Comparison of ENCODE assay signal across 17 cellular contexts in genomic region chr6:1929931-1930330, GRCh38.
"Had no signal": no experiment of that assay in that cellular context is flagged by ENCODE, and none has a peak within 500 bp of the region (broad histone marks: within the 10 kb centered on the region; RNA-seq: fewer than 3 reads in every experiment).

No MANE protein-coding gene starts in this region.

- H3K27ac ChIP-seq: gastrocnemius medialis, heart right ventricle, pancreas, spleen, testis, upper lobe of left lung, uterus had no signal

- H3K4me3 ChIP-seq: gastrocnemius medialis, heart right ventricle, pancreas, spleen, testis, upper lobe of left lung, uterus had no signal

- H3K9me3 ChIP-seq: gastrocnemius medialis, pancreas, testis, upper lobe of left lung, uterus had no signal

- H3K27me3 ChIP-seq: gastrocnemius medialis, heart right ventricle, pancreas, spleen, testis, upper lobe of left lung, uterus had no signal

- H3K36me3 ChIP-seq: gastrocnemius medialis, heart right ventricle, pancreas, upper lobe of left lung, uterus had no signal

- DNase-seq: effector memory CD4-positive, alpha-beta T cell; gastrocnemius medialis; heart right ventricle; hypothalamus; kidney glomerular epithelial cell; natural killer cell; pancreas; right cardiac atrium; spleen; stimulated activated CD4-positive, alpha-beta T cell treated with anti-CD3 and anti-CD28 coated beads, Interleukin-15, amount 100 ng/mL, for 24 hours; stimulated activated CD4-positive, alpha-beta T cell treated with anti-CD3 and anti-CD28 coated beads, Interleukin-1b, Interleukin-23, amount 100 ng/mL, for 48 hours; stimulated activated CD4-positive, alpha-beta T cell treated with anti-CD3 and anti-CD28 coated beads, Interleukin-4, amount 100 ng/mL, for 24 hours; testis; upper lobe of left lung; uterus had no signal

- H3K4me1 ChIP-seq: gastrocnemius medialis, heart right ventricle, pancreas, spleen, testis, upper lobe of left lung, uterus had no signal

- ATAC-seq: esophagus mucosa; gastrocnemius medialis; heart right ventricle; natural killer cell; pancreas; right cardiac atrium; stimulated activated memory B cell treated with anti-CD40 and anti-IgM and Interleukin-4, amounts not matched to agents 10 μg/mL and 1 μg/mL and 100 μg/mL, for 72 hours had no signal
